ENCODE assay signal across 17 cellular contexts in genomic region chr3:65524544-65525070, GRCh38.
"Had no signal": no experiment of that assay in that cellular context is flagged by ENCODE, and none has a peak within 500 bp of the region (broad histone marks: within the 10 kb centered on the region; RNA-seq: fewer than 3 reads in every experiment).

No MANE protein-coding gene starts in this region.

- DNase-seq: activated CD4-positive, alpha-beta T cell treated with anti-CD3 and anti-CD28 coated beads for 1 hour; activated CD4-positive, alpha-beta T cell treated with anti-CD3 and anti-CD28 coated beads, Interleukin-2, amount 50 U/mL, for 48 hours; activated CD8-positive, alpha-beta memory T cell treated with anti-CD3 and anti-CD28 coated beads, Interleukin-2, amount 10 ng/mL, durations not matched to agents 7 days and 5 days; activated effector memory CD4-positive, alpha-beta T cell treated with anti-CD3 and anti-CD28 coated beads, Interleukin-2, amount 50 U/mL, for 16 hours; activated T-cell treated with anti-CD3 and anti-CD28 coated beads, Interleukin-2, amount 50 U/mL, for 24 hours; amniotic stem cell; brain microvascular endothelial cell; cerebellar nuclear complex; left cardiac atrium; natural killer cell; right lobe of liver; spleen; stimulated activated CD4-positive, alpha-beta T cell treated with anti-CD3 and anti-CD28 coated beads, Interleukin-1b, Interleukin-23, amount 100 ng/mL, for 48 hours; stimulated activated naive B cell treated with anti-CD40 and anti-IgM and Interleukin-4, amounts not matched to agents 10 μg/mL and 1 μg/mL and 100 μg/mL, for 72 hours; T-helper 9 cell; transverse colon had no signal

- ATAC-seq: activated CD8-positive, alpha-beta memory T cell treated with anti-CD3 and anti-CD28 coated beads, Interleukin-2, amount 10 ng/mL, durations not matched to agents 7 days and 5 days; activated naive CD4-positive, alpha-beta T cell treated with anti-CD3 and anti-CD28 coated beads, Interleukin-2, amount 50 U/mL, for 72 hours; left cardiac atrium; natural killer cell; right lobe of liver; stimulated activated naive B cell treated with anti-CD40 and anti-IgM and Interleukin-4, amounts not matched to agents 10 μg/mL and 1 μg/mL and 100 μg/mL, for 72 hours had no signal
